Comparison of ENCODE assay signal across 16 cellular contexts in the genomic region with DNA sequence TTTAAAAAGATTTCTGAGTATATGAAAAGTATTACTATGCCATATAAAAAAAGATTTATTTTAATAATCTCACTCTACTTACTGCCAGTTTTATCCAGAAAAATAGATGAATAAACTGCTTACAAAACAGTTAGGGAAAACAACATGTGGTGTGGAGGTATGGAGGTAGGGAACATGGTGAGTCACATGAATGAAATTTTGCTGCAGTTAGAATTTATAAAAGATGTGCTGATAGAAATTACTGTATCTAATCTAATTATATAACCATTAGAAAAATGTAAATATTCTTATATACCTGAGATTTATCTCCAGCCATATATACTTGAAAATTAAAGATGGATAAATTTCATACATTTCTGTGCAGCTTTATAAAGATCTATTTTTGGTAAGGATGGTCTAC.
DNase-seq lines count a peak whose midpoint lies in the region; ATAC-seq and TF ChIP-seq lines count a peak whose summit lies in the region.
"Had no signal": no experiment of that assay in that cellular context is flagged by ENCODE, and none has a peak within 500 bp of the region (broad histone marks: within the 10 kb centered on the region; RNA-seq: fewer than 3 reads in every experiment).

No MANE protein-coding gene starts in this region.

- DNase-seq in MCF 10A (ENCODE audit: unreplicated experiment), result peak; percentile 20
- no peak for DNase-seq in breast epithelium (ENCODE audit: low spot score in 2 of 2)
- peak; percentile 14 for DNase-seq in mammary epithelial cell
- peak in 1 of 2 donors; percentile 25 for DNase-seq in foreskin keratinocyte
- no peak for DNase-seq in NCI-H1048 (lab: John Stamatoyannopoulos, UW)
- no peak for DNase-seq in AML-193 (lab: John Stamatoyannopoulos, UW)
- no peak for DNase-seq in heart right ventricle
- DNase-seq: 8988T, GOT3, KG1, NCI-H1092 treated with DMSO at 0.1 percent for 48 hours, NCI-H1694 treated with DMSO at 0.1 percent for 48 hours, NCI-H345, SIG-M5 had no signal

- H3K27me3 ChIP-seq in breast epithelium (no peaks in the 10 kb centered on the region), mammary epithelial cell (ENCODE audit: insufficient read depth, low read length) (no peaks in the 10 kb centered on the region), foreskin keratinocyte (no peaks in the 10 kb centered on the region), heart right ventricle (no peaks in the 10 kb centered on the region)

- H3K9me3 Mint-ChIP-seq in MCF 10A (ENCODE audit: unreplicated experiment), result no peaks in the 10 kb centered on the region

- BruUV-seq in MCF 10A (replicated peaks; lab: Mats Ljungman, UMichigan) (no TSS peak), mammary epithelial cell (replicated peaks; lab: Mats Ljungman, UMichigan) (no TSS peak)

- no peak overlapping the region for H3K4me3 ChIP-seq in breast epithelium
- no peak overlapping the region for H3K4me3 ChIP-seq in mammary epithelial cell (replicated peaks in 1 of 3; ENCODE audit: insufficient read depth in 1 of 3, low read depth in 2 of 3, low read length in 3 of 3)
- H3K4me3 ChIP-seq in heart right ventricle, result no peak overlapping the region

- H3K4me3 Mint-ChIP-seq in MCF 10A (ENCODE audit: unreplicated experiment), result no peak overlapping the region

- no peaks in the 10 kb centered on the region for H3K36me3 Mint-ChIP-seq in MCF 10A (ENCODE audit: insufficient read depth, unreplicated experiment)

- CTCF ChIA-PET in MCF 10A (lab: Yijun Ruan, JAX), result interaction anchor here (0.7 to 2.0 kb wide), 4 partner anchors 11 to 1096 kb away, joined by 3 to 6 read pairs (median 4); no protein-coding TSS in a partner anchor
- CTCF ChIA-PET in mammary epithelial cell (lab: Charles Lee; ENCODE audit: low non-redundant PET), result no interaction called here

- no peaks in the 10 kb centered on the region for H4K20me1 ChIP-seq in mammary epithelial cell (ENCODE audit: insufficient read depth, low read length)

- no peak overlapping the region for H3K27ac Mint-ChIP-seq in MCF 10A (ENCODE audit: low read depth, unreplicated experiment)

- POLR2A ChIA-PET in MCF 10A (lab: Yijun Ruan, JAX), result interaction anchor here (1.2 to 1.4 kb wide), 2 partner anchors 11 to 22 kb away, joined by 3 to 6 read pairs; no protein-coding TSS in a partner anchor

- H3K36me3 ChIP-seq in breast epithelium (no peaks in the 10 kb centered on the region), mammary epithelial cell (ENCODE audit: insufficient read depth, low read length) (no peaks in the 10 kb centered on the region), heart right ventricle (no peaks in the 10 kb centered on the region)

- ATAC-seq in foreskin keratinocyte (peak; percentile 66), GM19463 (IDR thresholded peaks at IDR 0.05; ENCODE audit: unreplicated experiment) (no peak), heart right ventricle (no peak)

- H3K9ac ChIP-seq in mammary epithelial cell (ENCODE audit: insufficient read depth, low read length), result no peak overlapping the region

- H3K4me1 ChIP-seq in breast epithelium (no peaks in the 10 kb centered on the region), mammary epithelial cell (ENCODE audit: insufficient read depth, low read length) (peaks cover 9% of the 10 kb centered on the region), foreskin keratinocyte (peaks cover 12% of the 10 kb centered on the region), heart right ventricle (peaks cover 0 to 20% (median 0%) of the 10 kb centered on the region in 9 donors)

- H3K4me2 ChIP-seq in mammary epithelial cell (ENCODE audit: insufficient read depth, low read depth, low read length), result no peak overlapping the region

- in situ Hi-C loops in mammary epithelial cell (cut with MboI; ENCODE audit: low sequenced_read_pairs in 2 of 2), result no loop called here

- H3K79me2 ChIP-seq in mammary epithelial cell (ENCODE audit: insufficient read depth, low read length), result no peaks in the 10 kb centered on the region

- dilution Hi-C loops in mammary epithelial cell (cut with HindIII; ENCODE audit: low sequenced_read_pairs), result no loop called here

- H3K27ac ChIP-seq in breast epithelium, result no peak overlapping the region
- no peak overlapping the region for H3K27ac ChIP-seq in mammary epithelial cell (ENCODE audit: insufficient read depth, low read depth, low read length)
- no peak overlapping the region for H3K27ac ChIP-seq in foreskin keratinocyte
- H3K27ac ChIP-seq in heart right ventricle, result no peak overlapping the region
- H3K27ac ChIP-seq: C4-2B had no signal

- no peaks in the 10 kb centered on the region for H3K27me3 Mint-ChIP-seq in MCF 10A (ENCODE audit: insufficient read depth, unreplicated experiment)

- intact Hi-C loops in MCF 10A (cut with micrococcal nuclease), result no loop called here
- intact Hi-C loops in breast epithelium (cut with DNase I; ENCODE audit: low total_unique reads), result no loop called here
- intact Hi-C loops in mammary epithelial cell (cut with micrococcal nuclease), result no loop called here
- intact Hi-C loops in heart right ventricle (cut with DNase I), result no loop called here

- no peak overlapping the region for H2AFZ ChIP-seq in mammary epithelial cell (ENCODE audit: low read depth, low read length)

- peaks cover 11% of the 10 kb centered on the region for H3K4me1 Mint-ChIP-seq in MCF 10A (ENCODE audit: insufficient read depth, unreplicated experiment)

- H3K9me3 ChIP-seq in breast epithelium, result no peaks in the 10 kb centered on the region
- H3K9me3 ChIP-seq in mammary epithelial cell (replicated peaks; ENCODE audit: insufficient read depth, low read length), result no peaks in the 10 kb centered on the region
- H3K9me3 ChIP-seq in heart right ventricle, result no peaks in the 10 kb centered on the region

- no peak for TF ChIP-seq POLR2A in breast epithelium (IDR thresholded peaks at IDR 0.05)

- no peak for TF ChIP-seq CTCF in MCF 10A (IDR thresholded peaks at IDR 0.05; ENCODE audit: unreplicated experiment)
- TF ChIP-seq CTCF in breast epithelium (IDR thresholded peaks at IDR 0.05), result no peak
- TF ChIP-seq CTCF in mammary epithelial cell (conservative IDR thresholded peaks at IDR 0.05 in 1 of 2, IDR thresholded peaks at IDR 0.05 in 1 of 2; ENCODE audit: extremely low read depth in 1 of 2, insufficient read depth in 1 of 2, low read depth in 1 of 2, low read length in 2 of 2), result no peak
- TF ChIP-seq CTCF in foreskin keratinocyte (conservative IDR thresholded peaks at IDR 0.05), result no peak
- no peak for TF ChIP-seq CTCF in heart right ventricle (IDR thresholded peaks at IDR 0.05)

Comparison
In these comparisons a context has a peak if more than half of its experiments do, and no peak if none do; other contexts are left out.
1. DNase-seq: peak in MCF 10A (single experiment) and mammary epithelial cell (single experiment); none in breast epithelium (0 of 2), NCI-H1048 (single experiment), AML-193 (0 of 2) and heart right ventricle (0 of 2).